ENCODE assay signal across 1 cellular context in the genomic region with DNA sequence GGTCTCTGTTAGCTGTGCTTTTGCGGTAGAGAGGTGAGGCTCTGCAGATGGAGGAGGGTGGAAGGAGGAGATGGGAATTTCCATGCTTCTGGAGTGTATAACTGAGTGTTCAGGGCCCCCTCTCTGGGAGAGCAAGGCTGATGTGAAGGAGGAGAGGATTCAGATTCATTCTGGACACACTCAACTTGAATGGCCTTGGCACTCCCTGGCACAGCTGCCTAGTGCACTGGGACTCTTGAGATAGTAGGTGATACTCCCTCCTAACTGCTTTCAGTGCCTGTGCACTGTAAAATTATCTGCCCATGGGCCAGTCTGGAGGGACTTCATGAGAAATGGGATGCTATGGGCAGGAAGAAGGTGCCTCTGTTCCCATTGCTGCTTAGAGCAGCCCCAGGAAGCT.
TF ChIP-seq lines count a peak whose summit lies in the region.

No MANE protein-coding gene starts in this region.

TF ChIP-seq in HepG2, 621 proteins besides CTCF, POLR2A, EP300 and RAD21:
- TF ChIP-seq PHF8 (CRISPR knock-in tag; IDR thresholded peaks at IDR 0.05) (0 out of 2 replicates have a peak, but pooled peaks have one; percentile 14), ZNF333 (CRISPR knock-in tag; IDR thresholded peaks at IDR 0.05; ENCODE audit: borderline replicate concordance) (0 out of 2 replicates have a peak, but pooled peaks have one; percentile 27)
- TF ChIP-seq, protein P1, sequence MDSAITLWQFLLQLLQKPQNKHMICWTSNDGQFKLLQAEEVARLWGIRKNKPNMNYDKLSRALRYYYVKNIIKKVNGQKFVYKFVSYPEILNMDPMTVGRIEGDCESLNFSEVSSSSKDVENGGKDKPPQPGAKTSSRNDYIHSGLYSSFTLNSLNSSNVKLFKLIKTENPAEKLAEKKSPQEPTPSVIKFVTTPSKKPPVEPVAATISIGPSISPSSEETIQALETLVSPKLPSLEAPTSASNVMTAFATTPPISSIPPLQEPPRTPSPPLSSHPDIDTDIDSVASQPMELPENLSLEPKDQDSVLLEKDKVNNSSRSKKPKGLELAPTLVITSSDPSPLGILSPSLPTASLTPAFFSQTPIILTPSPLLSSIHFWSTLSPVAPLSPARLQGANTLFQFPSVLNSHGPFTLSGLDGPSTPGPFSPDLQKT (CRISPR knock-in tag; IDR thresholded peaks at IDR 0.05; ENCODE audit: borderline replicate concordance) = no peak
